Comparison of ENCODE assay signal across 8 cellular contexts in the genomic region with DNA sequence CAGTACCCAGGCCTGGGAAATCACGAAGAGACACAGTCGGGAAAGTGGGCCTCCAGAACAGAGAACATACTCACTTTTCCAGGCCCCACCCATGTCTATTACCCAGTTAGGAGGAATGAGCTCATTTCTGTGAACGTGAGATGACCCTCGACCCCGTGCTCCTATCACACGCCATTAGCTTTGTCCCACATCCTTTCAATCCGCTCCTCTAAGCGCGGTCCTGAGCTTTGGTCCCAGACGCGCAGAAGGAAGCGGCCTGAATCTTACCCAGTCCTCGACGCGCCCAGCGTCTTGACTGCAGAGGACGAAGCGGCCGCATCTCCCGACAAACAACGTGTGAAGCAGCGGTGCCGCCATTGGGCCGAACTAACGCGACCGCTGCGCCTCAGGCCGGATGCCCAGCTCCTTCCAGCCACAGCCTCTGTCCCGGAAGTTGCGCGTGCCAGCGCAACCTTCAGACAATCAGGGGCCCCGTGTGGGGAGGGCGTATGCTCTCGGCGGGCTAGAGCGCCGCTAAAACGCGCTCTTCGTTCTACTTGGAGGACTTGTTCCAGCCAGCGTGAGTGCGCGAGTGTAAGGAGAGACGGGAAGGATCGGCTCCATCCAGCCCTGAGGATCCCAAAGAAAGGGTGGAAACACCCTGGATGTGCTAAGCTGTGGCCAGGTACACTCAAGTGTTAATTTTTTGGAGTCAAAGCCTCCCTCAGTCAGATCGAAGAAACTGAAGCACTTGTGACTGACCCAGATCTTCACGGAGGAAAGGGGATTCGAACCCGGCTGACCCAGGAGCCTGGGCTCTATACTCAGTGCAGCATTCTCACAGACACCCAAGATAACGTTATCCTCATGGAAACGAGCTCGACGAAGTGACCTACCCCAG. TPM values are rescaled to one million over a fixed set of nuclear protein-coding genes. Genes with fewer than 3 reads are reported as not detected.
DNase-seq lines count a peak whose midpoint lies in the region; ATAC-seq and TF ChIP-seq lines count a peak whose summit lies in the region.

No MANE protein-coding gene starts in this region.

- ATAC-seq in HG03175 (IDR thresholded peaks at IDR 0.05; ENCODE audit: unreplicated experiment), result peak; percentile 96

- peak; percentile 87 for TF ChIP-seq POLR2A in GM18951 (IDR thresholded peaks at IDR 0.05; ENCODE audit: extremely low read depth, insufficient read depth, insufficient read length)

- in situ Hi-C loops in GM18951 (cut with MboI; ENCODE audit: low sequenced_read_pairs, unreplicated experiment), result loop anchor here (10.0 to 25.0 kb wide), 2 partner anchors 125 to 267 kb away; a partner anchor contains a TSS

- peak; percentile 29 for DNase-seq in AG08395 (ENCODE audit: low spot score)
- peak; percentile 47 for DNase-seq in NCI-H226
- peak; percentile 57 to 61 for DNase-seq in activated CD4-positive, alpha-beta T cell treated with anti-CD3 and anti-CD28 coated beads for 24 hours (ENCODE audit: low read depth in 2 of 2)
- DNase-seq in cerebellum (ENCODE audit: low spot score), result peak; percentile 42
- DNase-seq in kidney glomerular epithelial cell (lab: John Stamatoyannopoulos, UW), result peak; percentile 9
- peak; percentile 57 to 58 for DNase-seq in stimulated activated CD4-positive, alpha-beta T cell treated with anti-CD3 and anti-CD28 coated beads, Interleukin-12 subunit alpha, Interleukin-12 subunit beta, amount 100 ng/mL, for 24 hours (ENCODE audit: low read depth in 2 of 2)

RNA-seq across cellular contexts. Expression of a gene that starts 37.3 kb away (rescaled TPM):
- total RNA-seq in cerebellum, result 125 TPM

Comparison
In these comparisons a context has a peak if more than half of its experiments do, and no peak if none do; other contexts are left out.
1. Peak in every context shown above with its lines: DNase-seq and ATAC-seq.
2. DNase-seq: peak in every context shown above with its lines; median percentile 59 in activated CD4-positive, alpha-beta T cell treated with anti-CD3 and anti-CD28 coated beads for 24 hours; 58 in stimulated activated CD4-positive, alpha-beta T cell treated with anti-CD3 and anti-CD28 coated beads, Interleukin-12 subunit alpha, Interleukin-12 subunit beta, amount 100 ng/mL, for 24 hours; 47 in NCI-H226; 42 in cerebellum; 29 in AG08395; 9 in kidney glomerular epithelial cell.